In the genomic region with DNA sequence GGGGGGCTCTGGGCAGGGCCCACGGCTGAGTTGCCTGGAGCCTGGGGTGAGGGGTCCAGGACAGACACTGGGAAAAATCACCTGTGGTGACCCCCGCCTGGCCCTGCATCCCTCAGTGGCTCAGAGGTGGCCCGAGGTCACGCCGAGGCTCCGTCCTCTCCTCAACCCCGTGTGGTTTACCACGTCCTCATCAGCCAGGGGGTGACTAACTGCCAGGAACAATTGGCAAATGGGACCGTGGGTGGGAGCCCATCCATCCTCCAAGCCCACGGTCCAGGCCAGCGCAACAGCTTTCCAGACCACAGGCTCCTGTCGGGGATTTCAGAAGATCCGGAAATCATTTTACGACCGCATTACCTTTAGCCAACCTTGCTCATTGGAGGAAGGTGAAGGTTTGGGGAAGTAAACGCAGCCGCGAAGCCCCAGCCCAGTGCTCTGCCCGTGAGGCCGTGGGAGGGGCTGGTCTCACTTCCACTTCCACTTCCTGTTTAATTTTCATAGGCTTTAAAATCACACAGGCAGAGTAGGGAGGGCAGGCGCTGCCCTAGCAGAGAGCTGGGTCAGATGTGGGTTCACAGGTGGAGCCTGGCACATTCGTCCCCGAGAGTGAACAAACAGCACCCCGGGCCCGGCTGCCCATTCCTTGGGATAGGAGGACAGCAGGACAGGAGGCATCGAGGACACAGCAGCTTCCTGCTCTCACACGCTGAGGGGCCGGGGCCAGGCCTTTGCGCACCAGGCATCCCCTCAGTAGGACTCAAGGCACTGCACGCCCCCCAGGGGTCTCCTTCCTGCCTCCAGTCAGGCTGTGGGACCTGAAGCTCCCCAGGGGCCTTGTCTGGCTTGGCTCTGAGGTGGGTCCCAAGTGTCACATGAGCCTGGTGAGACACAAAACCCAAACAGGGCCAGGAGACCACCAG, we compare ENCODE assay signal across 8 cellular contexts. TPM values are rescaled to one million over a fixed set of nuclear protein-coding genes. Genes with fewer than 3 reads are reported as not detected.
DNase-seq lines count a peak whose midpoint lies in the region; ATAC-seq and TF ChIP-seq lines count a peak whose summit lies in the region.

No MANE protein-coding gene starts in this region.

- TF ChIP-seq CTCF in osteocyte (IDR thresholded peaks at IDR 0.05): no peak

- peak overlapping the region; percentile 20 to 26 for H3K4me3 ChIP-seq in mucosa of rectum (ENCODE audit: low read length in 2 of 2)

- in situ Hi-C loops in KBM-7 (cut with MboI; ENCODE audit: low pct_unique_long_range_greater_than_20kb, low sequenced_read_pairs): no loop called here

- no peak overlapping the region for H3K27ac Mint-ChIP-seq in osteocyte (ENCODE audit: unreplicated experiment)

- peaks cover 10% of the 10 kb centered on the region for H3K27me3 Mint-ChIP-seq in osteocyte (ENCODE audit: unreplicated experiment)

- H3K9ac ChIP-seq in mucosa of rectum (ENCODE audit: low read depth in 1 of 2, low read length in 2 of 2): no peak overlapping the region

- H3K36me3 Mint-ChIP-seq in osteocyte (ENCODE audit: unreplicated experiment): no peaks in the 10 kb centered on the region

- H3K36me3 ChIP-seq in mucosa of rectum (ENCODE audit: control insufficient read depth in 2 of 2, insufficient read depth in 2 of 2, low read length in 2 of 2): no peaks in the 10 kb centered on the region

- H3K9me3 Mint-ChIP-seq in osteocyte (ENCODE audit: unreplicated experiment): no peaks in the 10 kb centered on the region

- no peaks in the 10 kb centered on the region for H3K4me1 Mint-ChIP-seq in osteocyte (ENCODE audit: unreplicated experiment)

- H3K4me3 Mint-ChIP-seq in osteocyte (ENCODE audit: unreplicated experiment): no peak overlapping the region

- peaks cover 8 to 16% of the 10 kb centered on the region in 2 donors for H3K27me3 ChIP-seq in mucosa of rectum (ENCODE audit: control insufficient read depth in 2 of 2, insufficient read depth in 2 of 2, low read length in 2 of 2)

- peak; percentile 94 for ATAC-seq in GM21529 (IDR thresholded peaks at IDR 0.05; ENCODE audit: unreplicated experiment)

- peak overlapping the region in 1 of 2 donors; percentile 32 for H3K27ac ChIP-seq in mucosa of rectum (ENCODE audit: low read depth in 2 of 2, low read length in 2 of 2)

- H3K4me1 ChIP-seq in mucosa of rectum (ENCODE audit: control insufficient read depth in 2 of 2, insufficient read depth in 2 of 2, low read length in 2 of 2): peaks cover 33 to 35% of the 10 kb centered on the region in 2 donors

- peak; percentile 85 for DNase-seq in GF-D8 (lab: John Stamatoyannopoulos, UW)
- DNase-seq in KBM-7: peak; percentile 96
- DNase-seq in activated T-cell treated with anti-CD3 and anti-CD28 coated beads for 24 hours (ENCODE audit: low read depth): peak; percentile 18
- no peak for DNase-seq in SK-N-DZ (ENCODE audit: low spot score)
- DNase-seq in putamen (ENCODE audit: low spot score): no peak
- DNase-seq in osteocyte (ENCODE audit: extremely low spot score, unreplicated experiment): no peak

- no peaks in the 10 kb centered on the region for H3K9me3 ChIP-seq in mucosa of rectum (ENCODE audit: control insufficient read depth in 2 of 2, low read length in 2 of 2)

RNA-seq across cellular contexts. Expression of a gene that starts 19.8 kb away (rescaled TPM):
- 8.9 and 9.8 TPM in 2 replicates for polyA plus RNA-seq in SK-N-DZ (2014; cell fraction: cytosol; rRNA removed)
- 5.0 and 7.6 TPM in 2 replicates for polyA plus RNA-seq in SK-N-DZ (2014; cell fraction: nucleus; rRNA removed)
- total RNA-seq in osteocyte: 1.2 and 1.7 TPM in 2 replicates

Comparison
In these comparisons a context has a peak if more than half of its experiments do, and no peak if none do; other contexts are left out.
1. DNase-seq: peak in GF-D8 (single experiment), KBM-7 (single experiment) and activated T-cell treated with anti-CD3 and anti-CD28 coated beads for 24 hours (single experiment); none in SK-N-DZ (single experiment), putamen (single experiment) and osteocyte (single experiment).